9 cellular contexts compared by ENCODE assay signal in the genomic region with DNA sequence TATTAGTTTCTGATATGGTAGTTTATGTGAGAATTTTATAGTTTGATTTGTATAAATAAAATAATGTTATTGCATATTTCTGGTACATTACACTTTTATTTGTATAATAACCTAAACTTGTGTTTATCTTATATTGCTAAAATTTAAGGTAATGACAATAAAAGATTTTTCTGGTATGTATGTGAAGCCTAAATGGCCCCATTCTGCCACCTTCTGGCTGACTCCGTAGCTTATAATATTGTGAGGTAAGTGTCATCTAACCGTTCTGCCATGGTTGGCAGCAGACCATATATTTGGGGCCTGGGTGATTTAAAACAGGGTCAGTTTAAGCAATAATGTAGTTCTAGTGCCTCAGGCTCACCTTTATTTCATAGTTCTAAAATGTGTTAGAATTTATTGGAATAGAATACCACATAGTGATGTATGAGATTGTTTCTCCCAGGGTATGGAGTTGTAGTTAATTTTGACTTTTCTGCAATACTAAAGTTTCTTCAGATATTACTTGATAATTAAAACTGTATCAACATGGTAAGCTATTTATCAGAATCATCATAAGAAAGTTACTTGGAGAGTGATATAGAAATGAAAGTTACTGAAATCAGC. TPM values are rescaled to one million over a fixed set of nuclear protein-coding genes. Genes with fewer than 3 reads are reported as not detected.
A peak's percentile ranks its signal among the peaks of the same experiment; 100 is the strongest.
DNase-seq lines count a peak whose midpoint lies in the region; ATAC-seq and TF ChIP-seq lines count a peak whose summit lies in the region.
"Had no signal": no experiment of that assay in that cellular context is flagged by ENCODE, and none has a peak within 500 bp of the region (broad histone marks: within the 10 kb centered on the region; RNA-seq: fewer than 3 reads in every experiment).

No MANE protein-coding gene starts in this region.

- no peaks in the 10 kb centered on the region for H3K36me3 Mint-ChIP-seq in T-helper 2 cell treated with Interferon-gamma antibody and Interleukin-4, amounts not matched to agents 5 μg/mL and 100 μg/mL, for 36 hours (ENCODE audit: low read depth)

- peak; percentile 56 for ATAC-seq in GM21717 (IDR thresholded peaks at IDR 0.05; ENCODE audit: unreplicated experiment)
- peak; percentile 78 to 88 (median 86) for ATAC-seq in right lobe of liver

- no peaks in the 10 kb centered on the region for H3K4me1 ChIP-seq in right lobe of liver

- H3K4me3 ChIP-seq in cardiac fibroblast (replicated peaks in 1 of 2; ENCODE audit: low read depth in 2 of 2, low read length in 2 of 2) = no peak overlapping the region
- no peak overlapping the region for H3K4me3 ChIP-seq in right lobe of liver

- H3K27me3 ChIP-seq in right lobe of liver = no peaks in the 10 kb centered on the region

- H3K27ac Mint-ChIP-seq in T-helper 2 cell treated with Interferon-gamma antibody and Interleukin-4, amounts not matched to agents 5 μg/mL and 100 μg/mL, for 36 hours = no peak overlapping the region
- H3K27ac Mint-ChIP-seq: T-helper 1 cell treated with Interleukin-12 subunit alpha and Interleukin-12 subunit beta and Interleukin-4 antibody, amounts not matched to agents 30 μg/mL and 1 μg/mL, for 36 hours had no signal

- H3K4me3 Mint-ChIP-seq in T-helper 2 cell treated with Interferon-gamma antibody and Interleukin-4, amounts not matched to agents 5 μg/mL and 100 μg/mL, for 36 hours = no peak overlapping the region
- H3K4me3 Mint-ChIP-seq: T-helper 1 cell treated with Interleukin-12 subunit alpha and Interleukin-12 subunit beta and Interleukin-4 antibody, amounts not matched to agents 30 μg/mL and 1 μg/mL, for 36 hours had no signal

- no peaks in the 10 kb centered on the region for H3K36me3 ChIP-seq in right lobe of liver

- H3K9me3 ChIP-seq in right lobe of liver = no peaks in the 10 kb centered on the region

- H3K9me3 Mint-ChIP-seq in T-helper 2 cell treated with Interferon-gamma antibody and Interleukin-4, amounts not matched to agents 5 μg/mL and 100 μg/mL, for 36 hours = no peaks in the 10 kb centered on the region
- H3K9me3 Mint-ChIP-seq: T-helper 1 cell treated with Interleukin-12 subunit alpha and Interleukin-12 subunit beta and Interleukin-4 antibody, amounts not matched to agents 30 μg/mL and 1 μg/mL, for 36 hours had no signal

- 4% methylated on average over 2 of the region's 2 CpGs for WGBS in right lobe of liver (ENCODE audit: insufficient coverage, low coverage, low lambda C conversion rate, missing lambda C conversion rate)

- TF ChIP-seq POLR2A in right lobe of liver (IDR thresholded peaks at IDR 0.05) = no peak

- no peak overlapping the region for H3K27ac ChIP-seq in right lobe of liver

- DNase-seq in DMS114 treated with DMSO at 0.1 percent for 48 hours (lab: John Stamatoyannopoulos, UW; ENCODE audit: unreplicated experiment) = peak; percentile 54
- DNase-seq in MV-4-11 (lab: John Stamatoyannopoulos, UW) = peak; percentile 33
- peak; percentile 14 for DNase-seq in T-helper 2 cell treated with Interferon-gamma antibody and Interleukin-4, amounts not matched to agents 5 μg/mL and 100 μg/mL, for 36 hours (ENCODE audit: low spot score)
- DNase-seq in cardiac fibroblast (ENCODE audit: low read depth in 2 of 2) = peak; percentile 72 to 80
- peak in 2 of 3 donors; percentile 25 to 57 for DNase-seq in right lobe of liver
- peak; percentile 26 for DNase-seq in stimulated activated CD8-positive, alpha-beta memory T cell treated with anti-CD3 and anti-CD28 coated beads, Interleukin-7, amount 100 ng/mL, for 24 hours (ENCODE audit: low read depth)
- no peak for DNase-seq in amniotic stem cell (lab: John Stamatoyannopoulos, UW)

- intact Hi-C loops in right lobe of liver (cut with DNase I) = loop anchor here in 1 of 2 donors (10.0 kb wide), 1 partner anchor 188 kb away; no protein-coding TSS in a partner anchor

- TF ChIP-seq CTCF in cardiac fibroblast (IDR thresholded peaks at IDR 0.05; ENCODE audit: low read depth, low read length) = peak; percentile 66
- peak; percentile 63 to 78 (median 76) for TF ChIP-seq CTCF in right lobe of liver (IDR thresholded peaks at IDR 0.05)

- peaks cover 4% of the 10 kb centered on the region for H3K27me3 Mint-ChIP-seq in T-helper 2 cell treated with Interferon-gamma antibody and Interleukin-4, amounts not matched to agents 5 μg/mL and 100 μg/mL, for 36 hours (ENCODE audit: low read depth)

- no peaks in the 10 kb centered on the region for H3K4me1 Mint-ChIP-seq in T-helper 2 cell treated with Interferon-gamma antibody and Interleukin-4, amounts not matched to agents 5 μg/mL and 100 μg/mL, for 36 hours (ENCODE audit: low read depth)

RNA-seq across cellular contexts. Expression of a gene that starts 21.2 kb away (rescaled TPM):
- total RNA-seq in right lobe of liver = 10 to 100 TPM; 11.1 to 19.7 (median 15.6) TPM
